Comparison of ENCODE assay signal across 1 cellular context in the genomic region with DNA sequence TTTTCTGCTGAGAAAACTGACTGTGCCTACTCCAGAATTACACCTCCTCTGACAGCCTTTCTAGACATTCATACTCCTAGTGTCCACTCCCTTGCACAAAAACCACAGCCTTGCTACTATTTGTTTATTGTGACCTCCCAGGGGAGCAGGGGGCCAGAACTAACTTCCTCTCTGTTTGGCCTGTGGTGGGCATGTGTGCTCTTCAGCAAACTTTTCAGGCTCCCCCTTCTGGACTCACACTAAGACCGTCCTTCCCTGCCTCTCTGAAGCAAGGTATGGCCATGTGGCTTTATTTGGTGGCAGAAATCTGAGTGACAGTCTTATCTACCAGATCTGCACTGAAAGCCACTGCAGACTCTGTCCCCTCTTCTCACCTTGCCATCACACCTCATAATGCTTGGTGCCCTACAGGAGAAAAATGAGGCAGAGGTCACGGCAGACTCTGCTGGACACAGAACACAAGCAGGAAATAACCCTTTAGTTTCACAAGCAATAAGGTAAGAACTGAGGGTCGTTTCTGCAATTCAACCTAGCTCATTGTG.
TF ChIP-seq lines count a peak whose summit lies in the region.

No MANE protein-coding gene starts in this region.

TF ChIP-seq in HepG2, 621 proteins besides CTCF, POLR2A, EP300 and RAD21 (continued from another document and continues in another):
- TF ChIP-seq, protein P1, sequence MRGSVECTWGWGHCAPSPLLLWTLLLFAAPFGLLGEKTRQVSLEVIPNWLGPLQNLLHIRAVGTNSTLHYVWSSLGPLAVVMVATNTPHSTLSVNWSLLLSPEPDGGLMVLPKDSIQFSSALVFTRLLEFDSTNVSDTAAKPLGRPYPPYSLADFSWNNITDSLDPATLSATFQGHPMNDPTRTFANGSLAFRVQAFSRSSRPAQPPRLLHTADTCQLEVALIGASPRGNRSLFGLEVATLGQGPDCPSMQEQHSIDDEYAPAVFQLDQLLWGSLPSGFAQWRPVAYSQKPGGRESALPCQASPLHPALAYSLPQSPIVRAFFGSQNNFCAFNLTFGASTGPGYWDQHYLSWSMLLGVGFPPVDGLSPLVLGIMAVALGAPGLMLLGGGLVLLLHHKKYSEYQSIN (CRISPR knock-in tag; IDR thresholded peaks at IDR 0.05; ENCODE audit: borderline replicate concordance), result no peak
- TF ChIP-seq KDM5B (CRISPR knock-in tag; IDR thresholded peaks at IDR 0.05; ENCODE audit: borderline replicate concordance), result peak; percentile 45; the same call in 1 of the 2 replicates
- peak; percentile 54 for TF ChIP-seq FOSL2 (CRISPR knock-in tag; IDR thresholded peaks at IDR 0.05)
- no peak for TF ChIP-seq ATF6 (CRISPR knock-in tag; conservative IDR thresholded peaks at IDR 0.05)
- peak; percentile 48; the same call in 1 of the 2 replicates for TF ChIP-seq THRA (CRISPR knock-in tag; IDR thresholded peaks at IDR 0.05; ENCODE audit: borderline replicate concordance)
- TF ChIP-seq BCL6 (CRISPR knock-in tag; IDR thresholded peaks at IDR 0.05), result peak; percentile 83
- no peak for TF ChIP-seq HNF1A (IDR thresholded peaks at IDR 0.05; ENCODE audit: low read depth)
- peak; percentile 38; the same call in 1 of the 2 replicates for TF ChIP-seq HNF1A (CRISPR knock-in tag; IDR thresholded peaks at IDR 0.05; ENCODE audit: borderline replicate concordance)
- peak; percentile 38; the same call in 1 of the 2 replicates for TF ChIP-seq ZSCAN22 (CRISPR knock-in tag; IDR thresholded peaks at IDR 0.05)
- peak; percentile 42; the same call in 1 of the 2 replicates for TF ChIP-seq MEF2D (CRISPR knock-in tag; IDR thresholded peaks at IDR 0.05)
- 0 out of 2 replicates have a peak, but pooled peaks have one; percentile 11 for TF ChIP-seq ZNF644 (CRISPR knock-in tag; IDR thresholded peaks at IDR 0.05; ENCODE audit: low read depth)
- no peak for TF ChIP-seq ZNF382 (CRISPR knock-in tag; IDR thresholded peaks at IDR 0.05; ENCODE audit: borderline replicate concordance)
- TF ChIP-seq TIGD3 (CRISPR knock-in tag; IDR thresholded peaks at IDR 0.05; ENCODE audit: borderline replicate concordance), result no peak
- TF ChIP-seq PITX1 (CRISPR knock-in tag; IDR thresholded peaks at IDR 0.05), result peak; percentile 43; the same call in 1 of the 2 replicates
- peak; percentile 64; the same call in 1 of the 2 replicates for TF ChIP-seq ZNF605 (CRISPR knock-in tag; IDR thresholded peaks at IDR 0.05)
- peak; percentile 45 for TF ChIP-seq SOX13 (IDR thresholded peaks at IDR 0.05)
- 0 out of 4 replicates have a peak, but pooled peaks of 1 of the 2 experiments have one; percentile 46 for TF ChIP-seq SOX13 (CRISPR knock-in tag; conservative IDR thresholded peaks at IDR 0.05 in 1 of 2, IDR thresholded peaks at IDR 0.05 in 1 of 2)
- TF ChIP-seq ZGPAT (CRISPR knock-in tag; IDR thresholded peaks at IDR 0.05), result peak; percentile 65
- TF ChIP-seq ZNF775 (CRISPR knock-in tag; IDR thresholded peaks at IDR 0.05; ENCODE audit: borderline replicate concordance), result 0 out of 2 replicates have a peak, but pooled peaks have one; percentile 10
- TF ChIP-seq MEIS1 (CRISPR knock-in tag; IDR thresholded peaks at IDR 0.05; ENCODE audit: borderline replicate concordance), result peak; percentile 74; the same call in 1 of the 2 replicates
- TF ChIP-seq, protein P2, sequence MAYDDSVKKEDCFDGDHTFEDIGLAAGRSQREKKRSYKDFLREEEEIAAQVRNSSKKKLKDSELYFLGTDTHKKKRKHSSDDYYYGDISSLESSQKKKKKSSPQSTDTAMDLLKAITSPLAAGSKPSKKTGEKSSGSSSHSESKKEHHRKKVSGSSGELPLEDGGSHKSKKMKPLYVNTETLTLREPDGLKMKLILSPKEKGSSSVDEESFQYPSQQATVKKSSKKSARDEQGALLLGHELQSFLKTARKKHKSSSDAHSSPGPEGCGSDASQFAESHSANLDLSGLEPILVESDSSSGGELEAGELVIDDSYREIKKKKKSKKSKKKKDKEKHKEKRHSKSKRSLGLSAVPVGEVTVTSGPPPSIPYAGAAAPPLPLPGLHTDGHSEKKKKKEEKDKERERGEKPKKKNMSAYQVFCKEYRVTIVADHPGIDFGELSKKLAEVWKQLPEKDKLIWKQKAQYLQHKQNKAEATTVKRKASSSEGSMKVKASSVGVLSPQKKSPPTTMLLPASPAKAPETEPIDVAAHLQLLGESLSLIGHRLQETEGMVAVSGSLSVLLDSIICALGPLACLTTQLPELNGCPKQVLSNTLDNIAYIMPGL (CRISPR knock-in tag; IDR thresholded peaks at IDR 0.05; ENCODE audit: borderline replicate concordance in 1 of 2, low read depth in 1 of 2), result peak; percentile 55 to 62; a peak in 3 of 4 replicates
- peak; percentile 54; the same call in 1 of the 3 replicates for TF ChIP-seq MXI1 (IDR thresholded peaks at IDR 0.05; ENCODE audit: borderline replicate concordance, low read depth, low read length)
- TF ChIP-seq KDM3A (CRISPR knock-in tag; IDR thresholded peaks at IDR 0.05; ENCODE audit: low read depth), result peak; percentile 28; the same call in 1 of the 2 replicates
- TF ChIP-seq ARNT2 (CRISPR knock-in tag; IDR thresholded peaks at IDR 0.05; ENCODE audit: low read depth), result peak; percentile 80; the same call in 1 of the 2 replicates
- peak; percentile 73 for TF ChIP-seq GATAD2A (CRISPR knock-in tag; IDR thresholded peaks at IDR 0.05)
- TF ChIP-seq NR2F1 (CRISPR knock-in tag; IDR thresholded peaks at IDR 0.05), result peak; percentile 62 to 72; a peak in 3 of 4 replicates
- TF ChIP-seq ZNF766 (CRISPR knock-in tag; IDR thresholded peaks at IDR 0.05; ENCODE audit: borderline replicate concordance), result 0 out of 2 replicates have a peak, but pooled peaks have one; percentile 51
- peak; percentile 53; the same call in 1 of the 2 replicates for TF ChIP-seq FOXO1 (CRISPR knock-in tag; IDR thresholded peaks at IDR 0.05)
- no peak for TF ChIP-seq RELA (CRISPR knock-in tag; IDR thresholded peaks at IDR 0.05)
- peak; percentile 33; the same call in 1 of the 2 replicates for TF ChIP-seq NR2C2 (CRISPR knock-in tag; IDR thresholded peaks at IDR 0.05; ENCODE audit: borderline replicate concordance)
- 0 out of 2 replicates have a peak, but pooled peaks have one; percentile 31 for TF ChIP-seq ZNF746 (CRISPR knock-in tag; IDR thresholded peaks at IDR 0.05)
- no peak for TF ChIP-seq ZNF790 (CRISPR knock-in tag; IDR thresholded peaks at IDR 0.05; ENCODE audit: borderline replicate concordance)
- 0 out of 2 replicates have a peak, but pooled peaks have one; percentile 60 for TF ChIP-seq ZNF619 (CRISPR knock-in tag; IDR thresholded peaks at IDR 0.05)
- TF ChIP-seq HIVEP1 (CRISPR knock-in tag; IDR thresholded peaks at IDR 0.05), result 0 out of 2 replicates have a peak, but pooled peaks have one; percentile 39
- peak; percentile 54; the same call in 1 of the 2 replicates for TF ChIP-seq HOXA3 (CRISPR knock-in tag; IDR thresholded peaks at IDR 0.05)
- TF ChIP-seq ZNF629 (CRISPR knock-in tag; conservative IDR thresholded peaks at IDR 0.05), result peak; percentile 36
- 0 out of 2 replicates have a peak, but pooled peaks have one; percentile 47 for TF ChIP-seq SALL2 (CRISPR knock-in tag; IDR thresholded peaks at IDR 0.05)
- no peak for TF ChIP-seq CREB1 (IDR thresholded peaks at IDR 0.05)
- peak; percentile 40; the same call in 1 of the 2 replicates for TF ChIP-seq CREB1 (CRISPR knock-in tag; IDR thresholded peaks at IDR 0.05)
- TF ChIP-seq, protein P3, sequence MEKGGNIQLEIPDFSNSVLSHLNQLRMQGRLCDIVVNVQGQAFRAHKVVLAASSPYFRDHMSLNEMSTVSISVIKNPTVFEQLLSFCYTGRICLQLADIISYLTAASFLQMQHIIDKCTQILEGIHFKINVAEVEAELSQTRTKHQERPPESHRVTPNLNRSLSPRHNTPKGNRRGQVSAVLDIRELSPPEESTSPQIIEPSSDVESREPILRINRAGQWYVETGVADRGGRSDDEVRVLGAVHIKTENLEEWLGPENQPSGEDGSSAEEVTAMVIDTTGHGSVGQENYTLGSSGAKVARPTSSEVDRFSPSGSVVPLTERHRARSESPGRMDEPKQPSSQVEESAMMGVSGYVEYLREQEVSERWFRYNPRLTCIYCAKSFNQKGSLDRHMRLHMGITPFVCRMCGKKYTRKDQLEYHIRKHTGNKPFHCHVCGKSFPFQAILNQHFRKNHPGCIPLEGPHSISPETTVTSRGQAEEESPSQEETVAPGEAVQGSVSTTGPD (CRISPR knock-in tag; IDR thresholded peaks at IDR 0.05), result peak; percentile 63; the same call in 1 of the 2 replicates
- peak; percentile 37; the same call in 1 of the 2 replicates for TF ChIP-seq ZNF264 (CRISPR knock-in tag; IDR thresholded peaks at IDR 0.05)
- TF ChIP-seq KLF9 (CRISPR knock-in tag; IDR thresholded peaks at IDR 0.05; ENCODE audit: low read depth), result no peak; the same call in 1 of the 2 replicates
- TF ChIP-seq RXRB (CRISPR knock-in tag; IDR thresholded peaks at IDR 0.05; ENCODE audit: borderline replicate concordance), result peak; percentile 77
- peak; percentile 94 for TF ChIP-seq POGZ (CRISPR knock-in tag; IDR thresholded peaks at IDR 0.05)
- peak; percentile 98 for TF ChIP-seq ZBTB7B (CRISPR knock-in tag; IDR thresholded peaks at IDR 0.05)
- TF ChIP-seq ZNF331 (CRISPR knock-in tag; IDR thresholded peaks at IDR 0.05), result peak; percentile 59; the same call in 1 of the 2 replicates
- no peak for TF ChIP-seq HNRNPL (IDR thresholded peaks at IDR 0.05; ENCODE audit: low read depth, low read length)
